ENCODE assay signal across 33 cellular contexts in the genomic region with DNA sequence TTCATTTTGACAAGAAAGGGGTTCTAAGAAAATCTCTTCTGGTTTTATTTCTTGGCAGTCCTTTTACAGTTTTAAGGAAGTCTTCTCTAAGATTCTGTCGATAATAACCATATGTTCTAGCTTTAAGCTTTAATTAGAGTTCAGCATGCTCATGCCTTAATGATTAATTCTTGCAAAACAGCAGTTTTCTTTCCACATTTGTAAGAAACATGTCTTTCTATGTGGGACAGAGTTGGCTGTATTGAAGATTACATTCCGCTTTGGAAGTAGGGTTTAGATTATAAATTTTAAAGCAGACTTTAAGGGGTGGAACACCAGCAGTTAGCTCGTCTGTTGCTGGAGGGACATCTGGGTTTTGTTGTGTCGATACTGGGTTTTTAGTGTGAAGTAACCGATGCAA. TPM values are rescaled to one million over a fixed set of nuclear protein-coding genes. Genes with fewer than 3 reads are reported as not detected.
A peak's percentile ranks its signal among the peaks of the same experiment; 100 is the strongest.
DNase-seq lines count a peak whose midpoint lies in the region; ATAC-seq, FAIRE-seq and TF ChIP-seq lines count a peak whose summit lies in the region.
"Had no signal": no experiment of that assay in that cellular context is flagged by ENCODE, and none has a peak within 500 bp of the region (broad histone marks: within the 10 kb centered on the region; RNA-seq: fewer than 3 reads in every experiment).

No MANE protein-coding gene starts in this region.

- no peak overlapping the region for H2BK15ac ChIP-seq in neuronal stem cell (ENCODE audit: low read length)

- peak overlapping the region; percentile 14 for H2AFZ ChIP-seq in endothelial cell of umbilical vein (ENCODE audit: low read depth, low read length)
- H2AFZ ChIP-seq in neuronal stem cell (ENCODE audit: low read length): no peak overlapping the region

- H3K9ac ChIP-seq in endothelial cell of umbilical vein (replicated peaks; ENCODE audit: extremely low read depth, insufficient read depth, low read length): peak overlapping the region; percentile 17
- H3K9ac ChIP-seq in neuronal stem cell (ENCODE audit: low read depth, low read length, poor library complexity): no peak overlapping the region

- no peaks in the 10 kb centered on the region for H4K20me1 ChIP-seq in endothelial cell of umbilical vein (replicated peaks; ENCODE audit: control insufficient read depth, extremely low read depth, insufficient read depth, low read length)

- H3K79me2 ChIP-seq in endothelial cell of umbilical vein (ENCODE audit: control insufficient read depth, insufficient read depth, low read length): no peaks in the 10 kb centered on the region

- H2BK12ac ChIP-seq in neuronal stem cell (ENCODE audit: low read length): no peak overlapping the region

- H2BK5ac ChIP-seq in neuronal stem cell (ENCODE audit: low read length): no peak overlapping the region

- no peak for TF ChIP-seq POLR2A in endothelial cell of umbilical vein (IDR thresholded peaks at IDR 0.05; ENCODE audit: low read depth, low read length)

- no peak overlapping the region for H3K14ac ChIP-seq in neuronal stem cell (ENCODE audit: low read length)

- intact Hi-C loops in endothelial cell of umbilical vein (cut with micrococcal nuclease): loop anchor here (2.0 kb wide), 1 partner anchor 35 kb away; the partner anchor contains the start of gene SQOR
- intact Hi-C loops in posterior vena cava (cut with DNase I): no loop called here

- H2BK120ac ChIP-seq in neuronal stem cell (ENCODE audit: low read depth, low read length): no peak overlapping the region

- BruUV-seq in endothelial cell of umbilical vein (replicated peaks; lab: Mats Ljungman, UMichigan): no TSS peak

- CTCF ChIA-PET in endothelial cell of umbilical vein (lab: Charles Lee): interaction anchor here (1.0 to 2.0 kb wide), 5 partner anchors 10 to 56 kb away, joined by 3 to 8 read pairs (median 3); no protein-coding TSS in a partner anchor

- no peaks in the 10 kb centered on the region for H3K9me3 Mint-ChIP-seq in activated T-cell treated with anti-CD3 and anti-CD28 coated beads, Interleukin-2, amount 50 U/mL, for 72 hours
- H3K9me3 Mint-ChIP-seq: activated CD4-positive, alpha-beta memory T cell treated with anti-CD3 and anti-CD28 coated beads for 36 hours; activated naive CD4-positive, alpha-beta T cell treated with anti-CD3 and anti-CD28 coated beads, Interleukin-2, amount 10 ng/mL, durations not matched to agents 7 days and 5 days; CD8-positive, alpha-beta memory T cell; dendritic cell treated with granulocyte-macrophage colony-stimulating factor and Interleukin-4, amounts not matched to agents 40 ng/mL and 50 ng/mL, for 4 days had no signal

- no peak for TF ChIP-seq CTCF in endothelial cell of umbilical vein (IDR thresholded peaks at IDR 0.05; ENCODE audit: extremely low read depth in 1 of 2, insufficient read depth in 1 of 2, low read depth in 1 of 2, low read length in 2 of 2)

- H3K27ac Mint-ChIP-seq in activated T-cell treated with anti-CD3 and anti-CD28 coated beads, Interleukin-2, amount 50 U/mL, for 72 hours: peak overlapping the region; percentile 0
- H3K27ac Mint-ChIP-seq: activated naive CD4-positive, alpha-beta T cell treated with anti-CD3 and anti-CD28 coated beads, Interleukin-2, amount 10 ng/mL, durations not matched to agents 7 days and 5 days; B cell; dendritic cell treated with granulocyte-macrophage colony-stimulating factor and Interleukin-4, amounts not matched to agents 40 ng/mL and 50 ng/mL, for 4 days had no signal

- no peak overlapping the region for H3K4me3 Mint-ChIP-seq in activated T-cell treated with anti-CD3 and anti-CD28 coated beads, Interleukin-2, amount 50 U/mL, for 72 hours
- H3K4me3 Mint-ChIP-seq: activated CD4-positive, alpha-beta memory T cell treated with anti-CD3 and anti-CD28 coated beads for 36 hours; activated naive CD4-positive, alpha-beta T cell treated with anti-CD3 and anti-CD28 coated beads, Interleukin-2, amount 10 ng/mL, durations not matched to agents 7 days and 5 days; activated T-helper 1 cell treated with anti-CD3 and anti-CD28 coated beads, Interleukin-12 subunit alpha, Interleukin-12 subunit beta, Interleukin-2, Interleukin-4 antibody, amounts not matched to agents 30 ng/mL and 10 ng/mL and 1 ng/mL, durations not matched to agents 14 hours and 24 hours and 36 hours; B cell; dendritic cell treated with granulocyte-macrophage colony-stimulating factor and Interleukin-4, amounts not matched to agents 40 ng/mL and 50 ng/mL, for 4 days; naive thymus-derived CD8-positive, alpha-beta T cell had no signal

- H3K4me2 ChIP-seq in endothelial cell of umbilical vein (ENCODE audit: insufficient read depth, low read length) (no peak overlapping the region), neuronal stem cell (ENCODE audit: insufficient read depth, low read length, poor library complexity, severe bottlenecking) (no peak overlapping the region)

- H3K27me3 Mint-ChIP-seq in activated T-cell treated with anti-CD3 and anti-CD28 coated beads, Interleukin-2, amount 50 U/mL, for 72 hours (ENCODE audit: low read depth): no peaks in the 10 kb centered on the region
- H3K27me3 Mint-ChIP-seq: activated CD4-positive, alpha-beta memory T cell treated with anti-CD3 and anti-CD28 coated beads for 36 hours; activated naive CD4-positive, alpha-beta T cell treated with anti-CD3 and anti-CD28 coated beads, Interleukin-2, amount 10 ng/mL, durations not matched to agents 7 days and 5 days; B cell; CD8-positive, alpha-beta memory T cell; dendritic cell treated with granulocyte-macrophage colony-stimulating factor and Interleukin-4, amounts not matched to agents 40 ng/mL and 50 ng/mL, for 4 days; naive thymus-derived CD8-positive, alpha-beta T cell had no signal

- FAIRE-seq in endothelial cell of umbilical vein (lab: Jason Lieb, UNC) (no peak), islet of Langerhans (lab: Jason Lieb, UNC) (peak; percentile 21)
- FAIRE-seq: GM12878 had no signal

- H3K4me3 ChIP-seq in endothelial cell of umbilical vein (replicated peaks in 1 of 3; ENCODE audit: insufficient read depth in 1 of 3, low read depth in 1 of 3, low read length in 3 of 3) (no peak overlapping the region), neuronal stem cell (ENCODE audit: low read length in 2 of 2) (no peak overlapping the region)
- H3K4me3 ChIP-seq: body of pancreas, esophagus muscularis mucosa, GM12878, left ventricle myocardium inferior, MG63, SJCRH30, upper lobe of right lung had no signal

- no peak overlapping the region for H4K8ac ChIP-seq in neuronal stem cell (ENCODE audit: low read depth, low read length)

- no peak overlapping the region for H3K4ac ChIP-seq in neuronal stem cell (ENCODE audit: low read length)

- H3K79me1 ChIP-seq in neuronal stem cell (ENCODE audit: low read depth, low read length): no peaks in the 10 kb centered on the region

- H3K23ac ChIP-seq in neuronal stem cell (ENCODE audit: low read depth, low read length, poor library complexity): no peak overlapping the region

- H3K9me3 ChIP-seq in endothelial cell of umbilical vein (replicated peaks; ENCODE audit: control insufficient read depth, insufficient read depth, low read length) (no peaks in the 10 kb centered on the region), neuronal stem cell (replicated peaks in 1 of 2; ENCODE audit: control insufficient read depth in 2 of 2, insufficient read depth in 1 of 2, low read depth in 1 of 2, low read length in 2 of 2) (no peaks in the 10 kb centered on the region)
- H3K9me3 ChIP-seq: body of pancreas, esophagus muscularis mucosa, left ventricle myocardium inferior, MG63, SJCRH30, upper lobe of right lung had no signal

- H3K27ac ChIP-seq in endothelial cell of umbilical vein (ENCODE audit: insufficient read depth, low read depth, low read length): peak overlapping the region; percentile 44
- H3K27ac ChIP-seq in neuronal stem cell (replicated peaks; ENCODE audit: low read length): no peak overlapping the region
- H3K27ac ChIP-seq: body of pancreas, esophagus muscularis mucosa, left ventricle myocardium inferior, SJCRH30, upper lobe of right lung had no signal

- H4K91ac ChIP-seq in neuronal stem cell (ENCODE audit: low read depth, low read length, poor library complexity): no peak overlapping the region

- H3K4me1 ChIP-seq in endothelial cell of umbilical vein (ENCODE audit: control insufficient read depth, extremely low read depth, insufficient read depth, low read length) (peaks cover 9% of the 10 kb centered on the region), neuronal stem cell (ENCODE audit: control insufficient read depth in 2 of 2, insufficient read depth in 1 of 2, low read depth in 1 of 2, low read length in 2 of 2) (no peaks in the 10 kb centered on the region)
- H3K4me1 ChIP-seq: body of pancreas, left ventricle myocardium inferior, SJCRH30 had no signal

- POLR2A ChIA-PET in endothelial cell of umbilical vein (lab: Charles Lee): no interaction called here

- peaks cover 5 to 16% of the 10 kb centered on the region in 2 donors for H3K36me3 Mint-ChIP-seq in activated T-cell treated with anti-CD3 and anti-CD28 coated beads, Interleukin-2, amount 50 U/mL, for 72 hours (ENCODE audit: insufficient read depth in 2 of 2)

- DNase-seq in activated T-cell treated with anti-CD3 and anti-CD28 coated beads, Interleukin-2, amount 50 U/mL, for 72 hours: no peak
- DNase-seq in activated T-cell treated with anti-CD3 and anti-CD28 coated beads, Interleukin-2, amount 50 U/mL, for 1 hour: no peak
- DNase-seq in endothelial cell of umbilical vein (ENCODE audit: low read depth, low spot score) (no peak), NCI-H774 (lab: John Stamatoyannopoulos, UW) (no peak), neuronal stem cell (ENCODE audit: low spot score) (no peak), NCI-H510A treated with DMSO at 0.1 percent for 48 hours (lab: John Stamatoyannopoulos, UW) (no peak), posterior vena cava (ENCODE audit: low spot score) (no peak)
- DNase-seq: 8988T; activated CD4-positive, alpha-beta memory T cell treated with anti-CD3 and anti-CD28 coated beads for 36 hours; activated naive CD4-positive, alpha-beta T cell treated with anti-CD3 and anti-CD28 coated beads, Interleukin-2, amount 10 ng/mL, durations not matched to agents 7 days and 5 days; body of pancreas; CD8-positive, alpha-beta memory T cell; EL; glutamatergic neuron; H7; KG1; left ventricle myocardium inferior; MG63; midbrain; naive thymus-derived CD8-positive, alpha-beta T cell; NCI-H1105; NCI-H187; occipital lobe; RPMI8226; SJCRH30; stimulated activated CD4-positive, alpha-beta T cell treated with anti-CD3 and anti-CD28 coated beads, Interleukin-4, amount 100 ng/mL, for 24 hours; upper lobe of right lung had no signal

- no peak for ATAC-seq in activated T-cell treated with anti-CD3 and anti-CD28 coated beads, Interleukin-2, amount 50 U/mL, for 72 hours (replicated peaks in 1 of 2)
- ATAC-seq: body of pancreas; GM12878; naive thymus-derived CD8-positive, alpha-beta T cell had no signal

- no peak overlapping the region for H3K18ac ChIP-seq in neuronal stem cell (ENCODE audit: low read length)

- H3K4me1 Mint-ChIP-seq in activated T-cell treated with anti-CD3 and anti-CD28 coated beads, Interleukin-2, amount 50 U/mL, for 72 hours (ENCODE audit: low read depth): no peaks in the 10 kb centered on the region
- H3K4me1 Mint-ChIP-seq: B cell had no signal

- H2AK5ac ChIP-seq in neuronal stem cell (ENCODE audit: low read depth, low read length): no peak overlapping the region

- no CpG with 5 or more reads among the region's 5 CpGs for WGBS in neuronal stem cell (ENCODE audit: extremely low coverage in 2 of 2, insufficient read length in 2 of 2, insufficient replicate concordance in 1 of 2), 2 donors

- dilution Hi-C loops in endothelial cell of umbilical vein (cut with MboI; ENCODE audit: extremely low pct_ligation_motif_present, low sequenced_read_pairs): no loop called here

- H3K27me3 ChIP-seq in endothelial cell of umbilical vein (ENCODE audit: control insufficient read depth in 2 of 2, insufficient read depth in 2 of 2, low read length in 2 of 2) (no peaks in the 10 kb centered on the region), neuronal stem cell (ENCODE audit: control insufficient read depth in 3 of 3, insufficient read depth in 3 of 3, low read depth in 1 of 3, low read length in 3 of 3) (no peaks in the 10 kb centered on the region)
- H3K27me3 ChIP-seq: body of pancreas, esophagus muscularis mucosa, upper lobe of right lung had no signal

- H3K36me3 ChIP-seq in endothelial cell of umbilical vein (ENCODE audit: control insufficient read depth in 2 of 2, extremely low read depth in 1 of 2, insufficient read depth in 2 of 2, low read length in 2 of 2) (no peaks in the 10 kb centered on the region), neuronal stem cell (replicated peaks in 1 of 2; ENCODE audit: control insufficient read depth in 2 of 2, insufficient read depth in 2 of 2, low read length in 2 of 2) (no peaks in the 10 kb centered on the region)
- H3K36me3 ChIP-seq: SJCRH30 had no signal

- H3K9me1 ChIP-seq in endothelial cell of umbilical vein (replicated peaks; ENCODE audit: control insufficient read depth, extremely low read depth, insufficient read depth, low read length): no peaks in the 10 kb centered on the region

RNA-seq across cellular contexts. Expression of gene SQOR, which starts 35.2 kb away (rescaled TPM):
- total RNA-seq in activated T-cell treated with anti-CD3 and anti-CD28 coated beads, Interleukin-2, amount 50 U/mL, for 72 hours: 100 to 1,000 TPM; 108 to 166 TPM
- total RNA-seq in endothelial cell of umbilical vein: 6.6 and 17.9 TPM in 2 replicates
- polyA plus RNA-seq in endothelial cell of umbilical vein: 11.3 and 12.9 TPM in 2 replicates
- polyA plus RNA-seq in endothelial cell of umbilical vein (2011; cell fraction: cytosol; rRNA removed): 12.3 and 13.4 TPM in 2 replicates
- 6.3 and 7.4 TPM in 2 replicates for polyA plus RNA-seq in endothelial cell of umbilical vein (2011; cell fraction: nucleus; rRNA removed)
- 21.4 and 23.0 TPM in 2 replicates for polyA plus RNA-seq in endothelial cell of umbilical vein (2012)
- 16.3 and 33.6 TPM in 2 replicates for polyA minus RNA-seq in endothelial cell of umbilical vein
- 16.1 TPM for polyA minus RNA-seq in endothelial cell of umbilical vein (2011; cell fraction: cytosol; rRNA and poly(A)+ RNA removed)
- 5.3 and 7.2 TPM in 2 replicates for polyA minus RNA-seq in endothelial cell of umbilical vein (2011; cell fraction: nucleus; rRNA and poly(A)+ RNA removed)
- 0.47 TPM for polyA plus RNA-seq in neuronal stem cell (2013, experiment 1 of 2)
- polyA plus RNA-seq in neuronal stem cell (2013, experiment 2 of 2): 0.48 TPM
- total RNA-seq in posterior vena cava: 10 to 100 TPM; 37.8 to 44.4 TPM
